Comparison of ENCODE assay signal across 8 cellular contexts in genomic region chr2:28958689-28959088, GRCh38. TPM values are rescaled to one million over a fixed set of nuclear protein-coding genes. Genes with fewer than 3 reads are reported as not detected.
DNase-seq lines count a peak whose midpoint lies in the region; ATAC-seq and TF ChIP-seq lines count a peak whose summit lies in the region.

No MANE protein-coding gene starts in this region.

- H3K27me3 ChIP-seq in foreskin keratinocyte, result peaks cover 5% of the 10 kb centered on the region

- no peak overlapping the region for H3K27ac ChIP-seq in foreskin keratinocyte

- ATAC-seq in foreskin keratinocyte, result peak; percentile 73
- no peak for ATAC-seq in HG03280 (IDR thresholded peaks at IDR 0.05; ENCODE audit: unreplicated experiment)
- no peak for ATAC-seq in HG02840 (IDR thresholded peaks at IDR 0.05; ENCODE audit: low FRiP score, unreplicated experiment)

- TF ChIP-seq CTCF in foreskin keratinocyte (conservative IDR thresholded peaks at IDR 0.05), result peak; percentile 89

- H3K4me1 ChIP-seq in foreskin keratinocyte, result no peaks in the 10 kb centered on the region

- DNase-seq in DMS53 treated with DMSO at 0.1 percent for 48 hours (lab: John Stamatoyannopoulos, UW; ENCODE audit: unreplicated experiment) (peak; percentile 45), HuH-7 (ENCODE audit: low spot score) (peak; percentile 62), NCI-H82 treated with DMSO at 0.1 percent for 48 hours (lab: John Stamatoyannopoulos, UW; ENCODE audit: unreplicated experiment) (peak; percentile 79), foreskin keratinocyte (peak; percentile 24 to 61), nucleus accumbens (lab: John Stamatoyannopoulos, UW) (peak in 45 of 56 donors; percentile 6 to 75 (median 49))
- peak; percentile 44 to 48 for DNase-seq in activated T-cell treated with anti-CD3 and anti-CD28 coated beads, Interleukin-2, amount 50 U/mL, for 48 hours

RNA-seq across cellular contexts. Expression of gene TOGARAM2, which starts 22.4 kb away (rescaled TPM):
- 0.24 and 0.28 TPM in 2 replicates for total RNA-seq in foreskin keratinocyte
- 0.06 and 0.10 TPM in 2 replicates for polyA plus RNA-seq in foreskin keratinocyte
